ENCODE assay signal across 18 cellular contexts in the genomic region with DNA sequence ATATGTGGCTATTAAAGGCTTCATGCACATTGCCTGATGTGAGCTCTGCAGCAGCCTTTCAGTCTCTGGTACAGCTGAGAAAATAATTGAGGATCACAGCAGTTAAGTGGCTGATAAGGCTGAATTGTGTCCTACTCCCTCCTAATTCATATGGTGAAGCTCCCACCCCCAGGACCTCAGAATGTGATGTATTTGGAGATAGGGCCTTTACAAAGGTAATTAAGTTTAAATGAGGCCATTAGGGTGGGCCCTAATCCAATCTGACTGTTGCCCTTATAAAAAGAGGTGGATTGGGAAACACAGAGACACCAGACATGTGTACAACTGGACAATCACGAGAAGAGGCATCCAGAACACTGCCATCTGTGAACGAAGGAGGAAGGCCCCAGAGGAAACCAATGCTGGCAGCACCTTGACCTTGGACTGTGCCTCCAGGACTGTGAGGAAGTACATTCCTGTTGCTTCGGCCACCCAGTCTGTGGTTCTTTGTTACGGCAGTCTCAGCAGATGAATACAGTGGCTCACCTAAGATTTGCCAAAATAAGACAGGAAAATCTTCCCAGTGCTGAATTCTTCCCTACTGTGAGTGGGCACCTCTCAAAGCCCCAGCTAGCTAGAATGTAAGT.
"Had no signal": no experiment of that assay in that cellular context is flagged by ENCODE, and none has a peak within 500 bp of the region (broad histone marks: within the 10 kb centered on the region; RNA-seq: fewer than 3 reads in every experiment).

No MANE protein-coding gene starts in this region.

- H3K4me1 ChIP-seq: adrenal gland, esophagus squamous epithelium, lower lobe of right lung, prostate gland had no signal

- H3K36me3 ChIP-seq: adrenal gland, esophagus squamous epithelium, gastroesophageal sphincter, lower lobe of right lung, neutrophil, ovary, prostate gland had no signal

- ATAC-seq: activated CD4-positive, alpha-beta T cell treated with anti-CD3 and anti-CD28 coated beads for 36 hours; activated T-cell treated with anti-CD3 and anti-CD28 coated beads, Interleukin-2, amount 50 U/mL, for 4 hours; lower lobe of right lung; stimulated activated naive CD8-positive, alpha-beta T cell treated with anti-CD3 and anti-CD28 coated beads, Interleukin-15, Interleukin-2, amounts not matched to agents 100 U/mL and 50 U/mL, for 24 hours; T-helper 17 cell had no signal

- DNase-seq: activated B cell treated with CpG ODN at 0.5 μM for 24 hours; activated CD4-positive, alpha-beta T cell treated with anti-CD3 and anti-CD28 coated beads for 36 hours; activated CD4-positive, alpha-beta T cell treated with anti-CD3 and anti-CD28 coated beads, Interleukin-2, amount 50 U/mL, for 4 hours; activated CD8-positive, alpha-beta memory T cell treated with anti-CD3 and anti-CD28 coated beads for 24 hours; activated CD8-positive, alpha-beta memory T cell treated with anti-CD3 and anti-CD28 coated beads, Interleukin-2, amount 50 U/mL, for 48 hours; activated naive CD4-positive, alpha-beta T cell; activated T-cell treated with anti-CD3 and anti-CD28 coated beads, Interleukin-2, amount 50 U/mL, for 4 hours; esophagus squamous epithelium; lower lobe of right lung; ovary; stimulated activated CD4-positive, alpha-beta T cell treated with anti-CD3 and anti-CD28 coated beads, Interleukin-12 subunit alpha, Interleukin-12 subunit beta, amount 100 ng/mL, for 4 hours; stimulated activated CD4-positive, alpha-beta T cell treated with anti-CD3 and anti-CD28 coated beads, Interleukin-4, amount 100 ng/mL, for 4 hours; stimulated activated naive CD8-positive, alpha-beta T cell treated with anti-CD3 and anti-CD28 coated beads, Interleukin-15, Interleukin-2, amounts not matched to agents 100 U/mL and 50 U/mL, for 24 hours; T-helper 17 cell had no signal

- H3K9me3 ChIP-seq: adrenal gland, esophagus squamous epithelium, gastroesophageal sphincter, lower lobe of right lung, neutrophil, ovary, prostate gland had no signal

- H3K4me3 ChIP-seq: adrenal gland, esophagus squamous epithelium, gastroesophageal sphincter, lower lobe of right lung, ovary, prostate gland had no signal

- H3K27ac ChIP-seq: adrenal gland, esophagus squamous epithelium, gastroesophageal sphincter, lower lobe of right lung, neutrophil, ovary, prostate gland had no signal

- H3K27me3 ChIP-seq: adrenal gland, esophagus squamous epithelium, gastroesophageal sphincter, ovary had no signal
